In genomic region chr10:91347529-91347928, GRCh38 we compare ENCODE assay signal across 17 cellular contexts.
"Had no signal": no experiment of that assay in that cellular context is flagged by ENCODE, and none has a peak within 500 bp of the region (broad histone marks: within the 10 kb centered on the region; RNA-seq: fewer than 3 reads in every experiment).

No MANE protein-coding gene starts in this region.

- H3K36me3 ChIP-seq: WERI-Rb-1 had no signal

- H3K27ac ChIP-seq: coronary artery, WERI-Rb-1 had no signal

- H3K4me3 ChIP-seq: coronary artery had no signal

- DNase-seq: activated CD4-positive, CD25-positive, alpha-beta regulatory T cell treated with anti-CD3 and anti-CD28 coated beads, Interleukin-2, amount 50 U/mL, for 72 hours; activated CD8-positive, alpha-beta memory T cell treated with anti-CD3 and anti-CD28 coated beads, Interleukin-2, amount 50 U/mL, for 4 hours; activated naive CD4-positive, alpha-beta T cell treated with Interleukin-2 at 50 U/mL for 16 hours; activated naive CD8-positive, alpha-beta T cell treated with anti-CD3 and anti-CD28 coated beads, Interleukin-2, amount 10 ng/mL, durations not matched to agents 7 days and 5 days; activated T-cell treated with anti-CD3 and anti-CD28 coated beads, Interleukin-2, amount 50 U/mL, for 4 hours; amniotic stem cell; cerebellar nuclear complex; erythroblast; foreskin melanocyte; left ventricle myocardium superior; midbrain; natural killer cell; stimulated activated CD4-positive, alpha-beta T cell treated with anti-CD3 and anti-CD28 coated beads, Interleukin-4, amount 100 ng/mL, for 4 hours; stimulated activated naive CD8-positive, alpha-beta T cell treated with anti-CD3 and anti-CD28 coated beads, Interleukin-15, Interleukin-2, amounts not matched to agents 100 U/mL and 50 U/mL, for 24 hours; T-cell; WERI-Rb-1 had no signal
